In the genomic region with DNA sequence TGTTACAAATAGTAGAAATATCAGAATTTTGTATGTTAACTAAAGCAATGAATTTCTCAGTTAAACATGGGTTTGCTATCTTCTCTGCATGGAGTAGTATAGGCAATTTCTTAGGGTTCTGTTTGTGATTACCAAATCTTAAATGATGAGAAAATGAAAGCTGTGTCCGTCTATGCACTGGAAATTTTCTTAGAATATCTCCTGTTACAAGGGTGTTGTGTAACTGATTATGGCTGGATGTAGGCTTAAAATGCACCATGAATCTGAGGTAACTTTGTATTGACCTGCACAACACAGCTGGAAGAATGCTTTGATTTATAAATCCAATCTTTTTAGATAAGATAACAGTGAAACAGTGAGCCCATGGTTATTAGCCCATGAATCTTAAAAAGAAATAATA, we compare ENCODE assay signal across 17 cellular contexts. TPM values are rescaled to one million over a fixed set of nuclear protein-coding genes. Genes with fewer than 3 reads are reported as not detected.
DNase-seq lines count a peak whose midpoint lies in the region; ATAC-seq, FAIRE-seq and TF ChIP-seq lines count a peak whose summit lies in the region.
"Had no signal": no experiment of that assay in that cellular context is flagged by ENCODE, and none has a peak within 500 bp of the region (broad histone marks: within the 10 kb centered on the region; RNA-seq: fewer than 3 reads in every experiment).

No MANE protein-coding gene starts in this region.

- peaks cover 71% of the 10 kb centered on the region for H3K36me3 ChIP-seq in adipocyte (ENCODE audit: control insufficient read depth, insufficient read depth, low read length, severe bottlenecking)

- DNase-seq in adipocyte (ENCODE audit: low read depth) = peak; percentile 63
- DNase-seq in fibroblast of peridontal ligament (ENCODE audit: extremely low read depth) = peak; percentile 49
- DNase-seq in GM20000 (ENCODE audit: low spot score) = no peak
- DNase-seq in activated CD4-positive, alpha-beta T cell treated with anti-CD3 and anti-CD28 coated beads, Interleukin-2, amount 10 ng/mL, durations not matched to agents 7 days and 5 days = no peak
- DNase-seq: AML-193; CD4-positive, alpha-beta T cell; DMS79 treated with DMSO at 0.1 percent for 48 hours; GF-D8; GOT3; H7; HFFc6 had no signal

- no peaks in the 10 kb centered on the region for H3K9me3 ChIP-seq in adipocyte (ENCODE audit: control insufficient read depth, low read length)
- H3K9me3 ChIP-seq: A549 had no signal

- peaks cover 8% of the 10 kb centered on the region for H3K4me1 ChIP-seq in adipocyte (ENCODE audit: control insufficient read depth, insufficient read depth, low read length)

- H3K36me3 Mint-ChIP-seq in activated CD4-positive, alpha-beta T cell treated with anti-CD3 and anti-CD28 coated beads, Interleukin-2, amount 10 ng/mL, durations not matched to agents 7 days and 5 days (ENCODE audit: low read depth) = peaks cover 35% of the 10 kb centered on the region

- H3K9ac ChIP-seq in adipocyte (ENCODE audit: low read length) = no peak overlapping the region

- no peaks in the 10 kb centered on the region for H3K27me3 Mint-ChIP-seq in activated CD4-positive, alpha-beta T cell treated with anti-CD3 and anti-CD28 coated beads, Interleukin-2, amount 10 ng/mL, durations not matched to agents 7 days and 5 days
- H3K27me3 Mint-ChIP-seq: CD4-positive, alpha-beta T cell had no signal

- POLR2A ChIA-PET in activated CD4-positive, alpha-beta T cell treated with anti-CD3 and anti-CD28 coated beads, Interleukin-2, amount 10 ng/mL, durations not matched to agents 7 days and 5 days (lab: Charles Lee) = no interaction called here

- TF ChIP-seq CTCF in GM20000 (IDR thresholded peaks at IDR 0.05; ENCODE audit: extremely low read depth, missing control alignments) = no peak

- H3K4me3 ChIP-seq in adipocyte (ENCODE audit: low read length) = no peak overlapping the region
- H3K4me3 ChIP-seq: A549 had no signal

- FAIRE-seq in endometrium (lab: Jason Lieb, UNC) = peak; percentile 18
- FAIRE-seq: A549, HepG2 had no signal

- no peaks in the 10 kb centered on the region for H3K27me3 ChIP-seq in adipocyte (replicated peaks; ENCODE audit: control insufficient read depth, insufficient read depth, low read length)

- no peak for ATAC-seq in HG02981 (IDR thresholded peaks at IDR 0.05; ENCODE audit: unreplicated experiment)
- ATAC-seq in HG03442 (IDR thresholded peaks at IDR 0.05; ENCODE audit: unreplicated experiment) = no peak
- ATAC-seq: A549, HCT116, HepG2 had no signal

- H3K9me3 Mint-ChIP-seq in activated CD4-positive, alpha-beta T cell treated with anti-CD3 and anti-CD28 coated beads, Interleukin-2, amount 10 ng/mL, durations not matched to agents 7 days and 5 days = no peaks in the 10 kb centered on the region
- H3K9me3 Mint-ChIP-seq: CD4-positive, alpha-beta T cell; HFFc6 had no signal

- no peak overlapping the region for H3K4me3 Mint-ChIP-seq in activated CD4-positive, alpha-beta T cell treated with anti-CD3 and anti-CD28 coated beads, Interleukin-2, amount 10 ng/mL, durations not matched to agents 7 days and 5 days
- H3K4me3 Mint-ChIP-seq: CD4-positive, alpha-beta T cell; HFFc6 had no signal

- CTCF ChIA-PET in activated CD4-positive, alpha-beta T cell treated with anti-CD3 and anti-CD28 coated beads, Interleukin-2, amount 10 ng/mL, durations not matched to agents 7 days and 5 days (lab: Charles Lee) = interaction anchor here (0.9 kb wide), 1 partner anchor 12 kb away, joined by 3 read pairs; no protein-coding TSS in a partner anchor

- H3K27ac Mint-ChIP-seq in activated CD4-positive, alpha-beta T cell treated with anti-CD3 and anti-CD28 coated beads, Interleukin-2, amount 10 ng/mL, durations not matched to agents 7 days and 5 days = no peak overlapping the region
- H3K27ac Mint-ChIP-seq: CD4-positive, alpha-beta T cell; HFFc6 had no signal

- H3K4me1 Mint-ChIP-seq in activated CD4-positive, alpha-beta T cell treated with anti-CD3 and anti-CD28 coated beads, Interleukin-2, amount 10 ng/mL, durations not matched to agents 7 days and 5 days = peaks cover 6% of the 10 kb centered on the region

RNA-seq across cellular contexts. Expression of gene TRIP11, which starts 17.8 kb away (rescaled TPM):
- total RNA-seq in activated CD4-positive, alpha-beta T cell treated with anti-CD3 and anti-CD28 coated beads, Interleukin-2, amount 10 ng/mL, durations not matched to agents 7 days and 5 days = 10 to 100 TPM; 43.6 to 44.7 TPM

Comparison
In these comparisons a context has a peak if more than half of its experiments do, and no peak if none do; other contexts are left out.
1. DNase-seq: peak in adipocyte (single experiment) and fibroblast of peridontal ligament (single experiment); none in GM20000 (single experiment) and activated CD4-positive, alpha-beta T cell treated with anti-CD3 and anti-CD28 coated beads, Interleukin-2, amount 10 ng/mL, durations not matched to agents 7 days and 5 days (single experiment).